ENCODE assay signal across 15 cellular contexts in the genomic region with DNA sequence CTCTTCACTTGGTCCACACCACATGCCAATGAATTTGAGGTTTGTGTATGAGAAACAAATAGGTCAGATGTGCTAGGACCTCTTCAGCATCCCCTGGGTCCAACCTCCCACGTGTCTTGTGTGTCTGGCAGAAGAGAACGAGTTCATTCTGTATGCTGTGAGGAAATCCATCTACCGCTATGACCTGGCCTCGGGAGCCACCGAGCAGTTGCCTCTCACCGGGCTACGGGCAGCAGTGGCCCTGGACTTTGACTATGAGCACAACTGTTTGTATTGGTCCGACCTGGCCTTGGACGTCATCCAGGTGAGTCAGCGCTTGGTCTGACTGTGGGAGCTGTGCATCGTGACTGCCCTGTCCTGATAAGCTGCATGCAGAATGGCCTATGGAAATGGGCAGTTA.
DNase-seq lines count a peak whose midpoint lies in the region; ATAC-seq, FAIRE-seq and TF ChIP-seq lines count a peak whose summit lies in the region.
"Had no signal": no experiment of that assay in that cellular context is flagged by ENCODE, and none has a peak within 500 bp of the region (broad histone marks: within the 10 kb centered on the region; RNA-seq: fewer than 3 reads in every experiment).

No MANE protein-coding gene starts in this region.

- CTCF ChIA-PET in activated CD4-positive, alpha-beta memory T cell treated with anti-CD3 and anti-CD28 coated beads for 36 hours (lab: Charles Lee) = no interaction called here

- H3K36me3 Mint-ChIP-seq in activated CD4-positive, alpha-beta memory T cell treated with anti-CD3 and anti-CD28 coated beads for 36 hours = peaks cover 23% of the 10 kb centered on the region
- no peaks in the 10 kb centered on the region for H3K36me3 Mint-ChIP-seq in HFFc6 (ENCODE audit: low read depth)

- FAIRE-seq in pancreas (lab: Jason Lieb, UNC) = no peak

- peak; percentile 93 to 98 (median 96) for ATAC-seq in pancreas
- ATAC-seq in HG03159 (IDR thresholded peaks at IDR 0.05; ENCODE audit: unreplicated experiment) = no peak

- intact Hi-C loops in pancreas (cut with DNase I) = no loop called here
- intact Hi-C loops in activated CD4-positive, alpha-beta memory T cell treated with anti-CD3 and anti-CD28 coated beads for 36 hours (cut with micrococcal nuclease) = no loop called here

- POLR2A ChIA-PET in activated CD4-positive, alpha-beta memory T cell treated with anti-CD3 and anti-CD28 coated beads for 36 hours (lab: Charles Lee) = no interaction called here

- peak; percentile 7 for DNase-seq in EL
- DNase-seq in NCI-H2029 (lab: John Stamatoyannopoulos, UW) = peak; percentile 44
- DNase-seq in cerebellum (ENCODE audit: low spot score) = peak; percentile 44
- DNase-seq in pancreas = peak; percentile 63 to 87 (median 82)
- no peak for DNase-seq in activated CD4-positive, alpha-beta memory T cell treated with anti-CD3 and anti-CD28 coated beads for 36 hours
- no peak for DNase-seq in HFFc6
- DNase-seq: activated CD4-positive, alpha-beta T cell treated with anti-CD3 and anti-CD28 coated beads, Interleukin-2, amount 50 U/mL, for 1 hour; DND-41; stimulated activated CD4-positive, alpha-beta T cell treated with anti-CD3 and anti-CD28 coated beads, Interleukin-2, amount 100 ng/mL, for 48 hours; stimulated activated naive CD4-positive, alpha-beta T cell treated with Interleukin-2 at 50 U/mL for 16 hours had no signal

- no peaks in the 10 kb centered on the region for H3K27me3 ChIP-seq in pancreas

- no peaks in the 10 kb centered on the region for H3K27me3 Mint-ChIP-seq in activated CD4-positive, alpha-beta memory T cell treated with anti-CD3 and anti-CD28 coated beads for 36 hours
- peaks cover 41% of the 10 kb centered on the region for H3K27me3 Mint-ChIP-seq in HFFc6 (ENCODE audit: insufficient read depth)
- H3K27me3 Mint-ChIP-seq: activated naive CD4-positive, alpha-beta T cell treated with anti-CD3 and anti-CD28 coated beads, Interleukin-2, amount 50 U/mL, for 24 hours had no signal

- no peaks in the 10 kb centered on the region for H3K9me3 Mint-ChIP-seq in activated CD4-positive, alpha-beta memory T cell treated with anti-CD3 and anti-CD28 coated beads for 36 hours
- H3K9me3 Mint-ChIP-seq in HFFc6 = no peaks in the 10 kb centered on the region
- H3K9me3 Mint-ChIP-seq: activated naive CD4-positive, alpha-beta T cell treated with anti-CD3 and anti-CD28 coated beads, Interleukin-2, amount 50 U/mL, for 24 hours; memory B cell; T-helper 1 cell treated with Interleukin-12 subunit alpha and Interleukin-12 subunit beta and Interleukin-4 antibody, amounts not matched to agents 30 μg/mL and 1 μg/mL, for 36 hours had no signal

- H3K36me3 ChIP-seq in pancreas = peaks cover 0 to 8% (median 0%) of the 10 kb centered on the region in 3 donors

- no peaks in the 10 kb centered on the region for H3K9me3 ChIP-seq in pancreas

- H3K4me3 ChIP-seq in pancreas = no peak overlapping the region

- TF ChIP-seq CTCF in pancreas (IDR thresholded peaks at IDR 0.05) = no peak
- TF ChIP-seq CTCF in HFFc6 (IDR thresholded peaks at IDR 0.05) = no peak

- no peak overlapping the region for H3K27ac Mint-ChIP-seq in activated CD4-positive, alpha-beta memory T cell treated with anti-CD3 and anti-CD28 coated beads for 36 hours
- no peak overlapping the region for H3K27ac Mint-ChIP-seq in HFFc6
- H3K27ac Mint-ChIP-seq: memory B cell; T-helper 1 cell treated with Interleukin-12 subunit alpha and Interleukin-12 subunit beta and Interleukin-4 antibody, amounts not matched to agents 30 μg/mL and 1 μg/mL, for 36 hours had no signal

- H3K4me1 ChIP-seq in pancreas = no peaks in the 10 kb centered on the region
- H3K4me1 ChIP-seq: parathyroid adenoma had no signal

- peaks cover 12% of the 10 kb centered on the region for H3K4me1 Mint-ChIP-seq in activated CD4-positive, alpha-beta memory T cell treated with anti-CD3 and anti-CD28 coated beads for 36 hours (ENCODE audit: low read depth)
- H3K4me1 Mint-ChIP-seq in HFFc6 (ENCODE audit: low read depth) = peaks cover 4% of the 10 kb centered on the region; the same call in 1 of the 2 replicates

- no peak overlapping the region for H3K4me3 Mint-ChIP-seq in activated CD4-positive, alpha-beta memory T cell treated with anti-CD3 and anti-CD28 coated beads for 36 hours
- H3K4me3 Mint-ChIP-seq in HFFc6 = no peak overlapping the region
- H3K4me3 Mint-ChIP-seq: activated naive CD4-positive, alpha-beta T cell treated with anti-CD3 and anti-CD28 coated beads, Interleukin-2, amount 50 U/mL, for 24 hours; memory B cell; T-helper 1 cell treated with Interleukin-12 subunit alpha and Interleukin-12 subunit beta and Interleukin-4 antibody, amounts not matched to agents 30 μg/mL and 1 μg/mL, for 36 hours had no signal

- 27 to 28% methylated on average over 11 of the region's 11 CpGs for WGBS in pancreas, 2 donors

- no peak overlapping the region for H3K27ac ChIP-seq in pancreas
- H3K27ac ChIP-seq: parathyroid adenoma had no signal

Comparison
In these comparisons a context has a peak if more than half of its experiments do, and no peak if none do; other contexts are left out.
1. DNase-seq: peak in EL (single experiment), NCI-H2029 (single experiment), cerebellum (single experiment) and pancreas (6 of 6); none in activated CD4-positive, alpha-beta memory T cell treated with anti-CD3 and anti-CD28 coated beads for 36 hours (single experiment) and HFFc6 (single experiment).